In genomic region chr7:8040768-8041369, GRCh38 we compare ENCODE assay signal across 2 cellular contexts.
TF ChIP-seq lines count a peak whose summit lies in the region.

No MANE protein-coding gene starts in this region.

TF ChIP-seq in HepG2, 621 proteins besides CTCF, POLR2A, EP300 and RAD21:
- TF ChIP-seq ZNF557 (CRISPR knock-in tag; IDR thresholded peaks at IDR 0.05) (no peak), RARA (CRISPR knock-in tag; IDR thresholded peaks at IDR 0.05) (no peak), MAFF (IDR thresholded peaks at IDR 0.05; ENCODE audit: low read depth, low read length) (peak; percentile 93), ZNF564 (CRISPR knock-in tag; IDR thresholded peaks at IDR 0.05) (no peak), CREB1 (IDR thresholded peaks at IDR 0.05) (no peak), CREB1 (CRISPR knock-in tag; IDR thresholded peaks at IDR 0.05) (no peak), HMG20B (CRISPR knock-in tag; conservative IDR thresholded peaks at IDR 0.05) (no peak), MAFK (conservative IDR thresholded peaks at IDR 0.05 in 1 of 2, IDR thresholded peaks at IDR 0.05 in 1 of 2; ENCODE audit: low read length in 2 of 2) (peak; percentile 88 to 94; a peak in 3 of 4 replicates), KLF11 (CRISPR knock-in tag; IDR thresholded peaks at IDR 0.05) (no peak), SNAPC4 (CRISPR knock-in tag; IDR thresholded peaks at IDR 0.05) (no peak), ARNTL (CRISPR knock-in tag; IDR thresholded peaks at IDR 0.05) (no peak), TAF15 (IDR thresholded peaks at IDR 0.05; ENCODE audit: low read depth, low read length, poor library complexity, severe bottlenecking) (no peak)

TF ChIP-seq in H1, 55 proteins besides CTCF, POLR2A, EP300 and RAD21:
- TF ChIP-seq SP2 (IDR thresholded peaks at IDR 0.05; ENCODE audit: low read length), result no peak
- 0 out of 2 replicates have a peak, but pooled peaks have one; percentile 62 for TF ChIP-seq MAFK (IDR thresholded peaks at IDR 0.05; ENCODE audit: low read depth, low read length)
